In genomic region chr12:6430124-6430989, GRCh38 we compare ENCODE assay signal across 1 cellular context.
TF ChIP-seq lines count a peak whose summit lies in the region.

No MANE protein-coding gene starts in this region.

TF ChIP-seq in K562, 482 proteins besides CTCF, POLR2A, EP300 and RAD21 (continued from another document and continues in another):
- no peak for TF ChIP-seq ZBTB5 (IDR thresholded peaks at IDR 0.05)
- TF ChIP-seq ETS1 (conservative IDR thresholded peaks at IDR 0.05; ENCODE audit: control insufficient read depth, low read depth, low read length) = no peak
- no peak; the same call in 1 of the 2 replicates for TF ChIP-seq TFAP4 (CRISPR knock-in tag; IDR thresholded peaks at IDR 0.05; ENCODE audit: borderline replicate concordance)
- TF ChIP-seq ESRRB (CRISPR knock-in tag; IDR thresholded peaks at IDR 0.05; ENCODE audit: borderline replicate concordance) = no peak
- no peak for TF ChIP-seq CAMTA2 (CRISPR knock-in tag; conservative IDR thresholded peaks at IDR 0.05)
- no peak for TF ChIP-seq SREBF2 (CRISPR knock-in tag; IDR thresholded peaks at IDR 0.05)
- no peak for TF ChIP-seq ZNF707 (CRISPR knock-in tag; conservative IDR thresholded peaks at IDR 0.05)
- no peak for TF ChIP-seq PATZ1 (CRISPR knock-in tag; IDR thresholded peaks at IDR 0.05; ENCODE audit: borderline replicate concordance)
- TF ChIP-seq NFIC (IDR thresholded peaks at IDR 0.05) = peak; percentile 87
- peak; percentile 87 for TF ChIP-seq NFE2L1 (tag; IDR thresholded peaks at IDR 0.05; ENCODE audit: borderline replicate concordance, low read depth)
- no peak for TF ChIP-seq SP2 (IDR thresholded peaks at IDR 0.05; ENCODE audit: extremely low read depth, low read depth, low read length, poor library complexity, severe bottlenecking)
- no peak for TF ChIP-seq HDAC3 (IDR thresholded peaks at IDR 0.05; ENCODE audit: borderline replicate concordance, partially characterized antibody)
- no peak for TF ChIP-seq ZNF639 (CRISPR knock-in tag; conservative IDR thresholded peaks at IDR 0.05 in 1 of 2, IDR thresholded peaks at IDR 0.05 in 1 of 2)
- TF ChIP-seq CREB5 (CRISPR knock-in tag; IDR thresholded peaks at IDR 0.05) = no peak
- TF ChIP-seq TSC22D4 (tag; IDR thresholded peaks at IDR 0.05) = no peak
- no peak for TF ChIP-seq MEF2D (tag; conservative IDR thresholded peaks at IDR 0.05; ENCODE audit: low read depth)
- no peak for TF ChIP-seq NR0B1 (IDR thresholded peaks at IDR 0.05; ENCODE audit: partially characterized antibody)
- no peak for TF ChIP-seq HMGXB4 (CRISPR knock-in tag; IDR thresholded peaks at IDR 0.05)
- no peak for TF ChIP-seq TAF7 (tag; IDR thresholded peaks at IDR 0.05)
- peak; percentile 97 for TF ChIP-seq ZNF316 (IDR thresholded peaks at IDR 0.05)
- no peak for TF ChIP-seq ZBTB7A (IDR thresholded peaks at IDR 0.05; ENCODE audit: borderline replicate concordance, control insufficient read depth, low read depth, low read length)
- TF ChIP-seq HSF4 (CRISPR knock-in tag; IDR thresholded peaks at IDR 0.05; ENCODE audit: borderline replicate concordance) = no peak
- 0 out of 4 replicates have a peak, but pooled peaks of 1 of the 2 experiments have one; percentile 5 for TF ChIP-seq NONO (IDR thresholded peaks at IDR 0.05; ENCODE audit: low read depth in 2 of 2, low read length in 1 of 2)
- no peak for TF ChIP-seq REST (CRISPR knock-in tag; IDR thresholded peaks at IDR 0.05; ENCODE audit: low read depth)
- TF ChIP-seq ZNF778 (CRISPR knock-in tag; IDR thresholded peaks at IDR 0.05) = no peak
- TF ChIP-seq E2F8 (IDR thresholded peaks at IDR 0.05; ENCODE audit: low read depth, partially characterized antibody) = no peak
- TF ChIP-seq TAF15 (IDR thresholded peaks at IDR 0.05; ENCODE audit: low read depth, low read length) = no peak
- TF ChIP-seq E2F5 (CRISPR knock-in tag; IDR thresholded peaks at IDR 0.05) = no peak
- TF ChIP-seq TRIM28 (IDR thresholded peaks at IDR 0.05) = no peak
- TF ChIP-seq ZHX1 (conservative IDR thresholded peaks at IDR 0.05; ENCODE audit: low read length) = no peak
- TF ChIP-seq U2AF1 (optimal IDR thresholded peaks at IDR 0.05; ENCODE audit: low read depth, low read length) = no peak
- TF ChIP-seq JUN (IDR thresholded peaks at IDR 0.05; ENCODE audit: borderline replicate concordance, low read depth, low read length) = peak; percentile 65; the same call in 1 of the 2 replicates
- no peak for TF ChIP-seq JUN (CRISPR knock-in tag; IDR thresholded peaks at IDR 0.05; ENCODE audit: borderline replicate concordance)
